Comparison of ENCODE assay signal across 9 cellular contexts in the genomic region with DNA sequence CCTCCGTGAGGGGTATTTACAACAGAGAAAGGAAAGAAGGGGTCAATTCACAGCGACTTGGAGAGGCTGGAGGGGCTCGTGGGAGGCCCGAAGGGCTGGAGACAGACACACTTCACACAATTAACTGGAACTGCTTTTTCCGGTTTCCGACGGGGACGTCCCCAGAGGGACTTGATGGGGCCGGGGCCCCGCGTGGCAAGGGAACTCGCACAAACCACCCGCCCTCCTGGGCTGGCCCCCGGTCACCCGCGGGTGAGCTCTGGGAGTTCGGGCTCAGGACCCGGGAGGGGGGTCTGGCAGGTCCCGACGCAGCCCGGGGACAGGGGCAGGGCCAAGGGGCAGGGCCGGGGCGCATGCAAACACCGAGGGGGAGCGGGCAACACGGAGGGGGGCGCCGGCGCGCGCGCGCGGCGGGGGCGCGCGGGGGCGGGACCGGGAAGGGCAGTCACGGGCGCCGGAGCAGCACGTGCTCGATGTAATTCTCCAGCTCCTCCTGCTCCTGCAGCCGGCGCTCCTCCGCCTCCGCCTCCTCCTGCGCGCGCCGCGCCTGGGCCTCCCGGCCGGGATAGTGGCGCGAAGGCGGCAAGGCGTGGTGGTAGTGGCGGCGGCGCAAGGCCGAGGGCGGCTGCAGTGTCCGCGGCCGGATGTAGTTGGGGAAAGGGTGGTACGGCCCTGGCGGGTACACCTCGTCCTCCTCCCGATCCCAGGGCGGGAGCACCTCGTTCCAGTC. TPM values are rescaled to one million over a fixed set of nuclear protein-coding genes. Genes with fewer than 3 reads are reported as not detected.
DNase-seq lines count a peak whose midpoint lies in the region; ATAC-seq and FAIRE-seq lines count a peak whose summit lies in the region.
"Had no signal": no experiment of that assay in that cellular context is flagged by ENCODE, and none has a peak within 500 bp of the region (broad histone marks: within the 10 kb centered on the region; RNA-seq: fewer than 3 reads in every experiment).

No MANE protein-coding gene starts in this region.

- peak; percentile 4 for ATAC-seq in activated T-helper 17 cell treated with anti-CD3 and anti-CD28 coated beads, Interleukin-2, amount 50 U/mL, for 72 hours (replicated peaks)
- ATAC-seq in GM18858 (IDR thresholded peaks at IDR 0.05; ENCODE audit: unreplicated experiment) = no peak

- H3K9me3 Mint-ChIP-seq in activated T-helper 17 cell treated with anti-CD3 and anti-CD28 coated beads, Interleukin-2, amount 50 U/mL, for 72 hours = no peaks in the 10 kb centered on the region
- no peaks in the 10 kb centered on the region for H3K9me3 Mint-ChIP-seq in stimulated activated naive CD8-positive, alpha-beta T cell treated with anti-CD3 and anti-CD28 coated beads, Interleukin-15, Interleukin-2, amounts not matched to agents 100 ng/mL and 50 ng/mL, for 24 hours

- peaks cover 23% of the 10 kb centered on the region for H3K27me3 Mint-ChIP-seq in activated T-helper 17 cell treated with anti-CD3 and anti-CD28 coated beads, Interleukin-2, amount 50 U/mL, for 72 hours
- H3K27me3 Mint-ChIP-seq in stimulated activated naive CD8-positive, alpha-beta T cell treated with anti-CD3 and anti-CD28 coated beads, Interleukin-15, Interleukin-2, amounts not matched to agents 100 ng/mL and 50 ng/mL, for 24 hours = peaks cover 36% of the 10 kb centered on the region

- DNase-seq in stimulated activated CD4-positive, alpha-beta T cell treated with anti-CD3 and anti-CD28 coated beads, Interleukin-15, amount 100 ng/mL, for 24 hours = peak; percentile 49
- no peak for DNase-seq in stimulated activated CD4-positive, alpha-beta T cell treated with anti-CD3 and anti-CD28 coated beads, Interleukin-4, amount 100 ng/mL, for 1 hour
- DNase-seq in NCI-H2171 treated with DMSO at 0.1 percent for 48 hours (lab: John Stamatoyannopoulos, UW) (peak; percentile 66), hepatic stellate cell (ENCODE audit: low spot score) (peak; percentile 72), GM19239 (ENCODE audit: insufficient read length, low spot score) (no peak)
- DNase-seq: left cardiac atrium had no signal

- peak overlapping the region; percentile 65 for H3K4me3 Mint-ChIP-seq in activated T-helper 17 cell treated with anti-CD3 and anti-CD28 coated beads, Interleukin-2, amount 50 U/mL, for 72 hours
- peak overlapping the region; percentile 72 for H3K4me3 Mint-ChIP-seq in stimulated activated naive CD8-positive, alpha-beta T cell treated with anti-CD3 and anti-CD28 coated beads, Interleukin-15, Interleukin-2, amounts not matched to agents 100 ng/mL and 50 ng/mL, for 24 hours

- H3K27ac Mint-ChIP-seq in activated T-helper 17 cell treated with anti-CD3 and anti-CD28 coated beads, Interleukin-2, amount 50 U/mL, for 72 hours = no peak overlapping the region
- no peak overlapping the region for H3K27ac Mint-ChIP-seq in stimulated activated naive CD8-positive, alpha-beta T cell treated with anti-CD3 and anti-CD28 coated beads, Interleukin-15, Interleukin-2, amounts not matched to agents 100 ng/mL and 50 ng/mL, for 24 hours

- peaks cover 18% of the 10 kb centered on the region for H3K4me1 Mint-ChIP-seq in activated T-helper 17 cell treated with anti-CD3 and anti-CD28 coated beads, Interleukin-2, amount 50 U/mL, for 72 hours
- peaks cover 33% of the 10 kb centered on the region for H3K4me1 Mint-ChIP-seq in stimulated activated naive CD8-positive, alpha-beta T cell treated with anti-CD3 and anti-CD28 coated beads, Interleukin-15, Interleukin-2, amounts not matched to agents 100 ng/mL and 50 ng/mL, for 24 hours (ENCODE audit: low read depth)

- no peak for FAIRE-seq in GM19239 (lab: Jason Lieb, UNC)

- peaks cover 57% of the 10 kb centered on the region for H3K36me3 Mint-ChIP-seq in activated T-helper 17 cell treated with anti-CD3 and anti-CD28 coated beads, Interleukin-2, amount 50 U/mL, for 72 hours (ENCODE audit: low read depth)
- H3K36me3 Mint-ChIP-seq in stimulated activated naive CD8-positive, alpha-beta T cell treated with anti-CD3 and anti-CD28 coated beads, Interleukin-15, Interleukin-2, amounts not matched to agents 100 ng/mL and 50 ng/mL, for 24 hours (ENCODE audit: low read depth) = peaks cover 9% of the 10 kb centered on the region

RNA-seq across cellular contexts. Expression of gene VGF, which starts 2.7 kb away (rescaled TPM):
- total RNA-seq in activated T-helper 17 cell treated with anti-CD3 and anti-CD28 coated beads, Interleukin-2, amount 50 U/mL, for 72 hours = under 1 TPM; 0.13 to 0.48 TPM
- total RNA-seq: left cardiac atrium had no signal

RNA-seq across cellular contexts. Expression of gene AP1S1, which starts 8.4 kb away (rescaled TPM):
- total RNA-seq in activated T-helper 17 cell treated with anti-CD3 and anti-CD28 coated beads, Interleukin-2, amount 50 U/mL, for 72 hours = 10 to 100 TPM; 27.4 to 59.8 TPM

RNA-seq across cellular contexts. Expression of gene NAT16, which starts 17.4 kb away (rescaled TPM):
- not detected for total RNA-seq in activated T-helper 17 cell treated with anti-CD3 and anti-CD28 coated beads, Interleukin-2, amount 50 U/mL, for 72 hours
- total RNA-seq: left cardiac atrium had no signal

RNA-seq across cellular contexts. Expression of gene SERPINE1, which starts 35.8 kb away (rescaled TPM):
- 1 to 10 TPM in 1 of 2 donors, under 1 TPM in 1; 0.30 to 4.5 TPM for total RNA-seq in activated T-helper 17 cell treated with anti-CD3 and anti-CD28 coated beads, Interleukin-2, amount 50 U/mL, for 72 hours

RNA-seq across cellular contexts. Expression of gene MOGAT3, which starts 38.1 kb away (rescaled TPM):
- not detected for total RNA-seq in activated T-helper 17 cell treated with anti-CD3 and anti-CD28 coated beads, Interleukin-2, amount 50 U/mL, for 72 hours
- total RNA-seq: left cardiac atrium had no signal

Comparison
In these comparisons a context has a peak if more than half of its experiments do, and no peak if none do; other contexts are left out.
1. DNase-seq: peak in stimulated activated CD4-positive, alpha-beta T cell treated with anti-CD3 and anti-CD28 coated beads, Interleukin-15, amount 100 ng/mL, for 24 hours (single experiment), NCI-H2171 treated with DMSO at 0.1 percent for 48 hours (single experiment) and hepatic stellate cell (single experiment); none in stimulated activated CD4-positive, alpha-beta T cell treated with anti-CD3 and anti-CD28 coated beads, Interleukin-4, amount 100 ng/mL, for 1 hour (single experiment) and GM19239 (single experiment).